In genomic region chr17:38568845-38569510, GRCh38 we compare ENCODE assay signal across 23 cellular contexts. TPM values are rescaled to one million over a fixed set of nuclear protein-coding genes. Genes with fewer than 3 reads are reported as not detected.
DNase-seq lines count a peak whose midpoint lies in the region; ATAC-seq and TF ChIP-seq lines count a peak whose summit lies in the region.
"Had no signal": no experiment of that assay in that cellular context is flagged by ENCODE, and none has a peak within 500 bp of the region (broad histone marks: within the 10 kb centered on the region; RNA-seq: fewer than 3 reads in every experiment).

No MANE protein-coding gene starts in this region.

- H3K4me3 Mint-ChIP-seq in brain (no peak overlapping the region), Calu3 (ENCODE audit: low read depth, unreplicated experiment) (no peak overlapping the region)
- H3K4me3 Mint-ChIP-seq: activated CD4-positive, alpha-beta memory T cell treated with anti-CD3 and anti-CD28 coated beads for 36 hours; activated naive CD4-positive, alpha-beta T cell treated with anti-CD3 and anti-CD28 coated beads for 36 hours; activated T-helper 1 cell treated with anti-CD3 and anti-CD28 coated beads, Interleukin-12 subunit alpha, Interleukin-12 subunit beta, Interleukin-2, Interleukin-4 antibody, amounts not matched to agents 30 ng/mL and 10 ng/mL and 1 ng/mL, durations not matched to agents 14 hours and 24 hours and 36 hours; dendritic cell treated with granulocyte-macrophage colony-stimulating factor and Interleukin-4, amounts not matched to agents 40 ng/mL and 50 ng/mL, for 4 days; T-helper 1 cell treated with Interleukin-12 subunit alpha and Interleukin-12 subunit beta and Interleukin-4 antibody, amounts not matched to agents 30 μg/mL and 1 μg/mL, for 36 hours had no signal

- DNase-seq in C1 segment of cervical spinal cord (lab: John Stamatoyannopoulos, UW) = peak in 12 of 14 donors; percentile 41 to 86 (median 64)
- DNase-seq in NCI-H2196 (lab: John Stamatoyannopoulos, UW; ENCODE audit: unreplicated experiment) = peak; percentile 15
- DNase-seq in medulla oblongata (ENCODE audit: extremely low spot score) = peak; percentile 88
- DNase-seq in Calu3 = no peak
- no peak for DNase-seq in GM13976 (ENCODE audit: low spot score)
- no peak for DNase-seq in NCI-H1436 treated with DMSO at 0.1 percent for 48 hours (lab: John Stamatoyannopoulos, UW)
- DNase-seq: activated CD4-positive, alpha-beta memory T cell treated with anti-CD3 and anti-CD28 coated beads for 36 hours; activated CD8-positive, alpha-beta memory T cell treated with anti-CD3 and anti-CD28 coated beads, Interleukin-2, amount 50 U/mL, for 4 hours; activated naive CD4-positive, alpha-beta T cell treated with anti-CD3 and anti-CD28 coated beads for 36 hours; BE2C; DMS79 treated with DMSO at 0.1 percent for 48 hours; foreskin keratinocyte; mesenchymal stem cell; NCI-H748 treated with DMSO at 0.1 percent for 48 hours; small intestine had no signal

- in situ Hi-C loops in GM13976 (cut with MboI; ENCODE audit: low sequenced_read_pairs, unreplicated experiment) = no loop called here

- no peaks in the 10 kb centered on the region for H3K36me3 Mint-ChIP-seq in brain
- H3K36me3 Mint-ChIP-seq in Calu3 (ENCODE audit: insufficient read depth, unreplicated experiment) = no peaks in the 10 kb centered on the region
- H3K36me3 Mint-ChIP-seq: activated CD4-positive, alpha-beta memory T cell treated with anti-CD3 and anti-CD28 coated beads for 36 hours had no signal

- CTCF ChIA-PET in Calu3 (lab: Charles Lee) = interaction anchor here (1.5 to 1.6 kb wide), 2 partner anchors 10 to 15 kb away, joined by 4 to 9 read pairs; no protein-coding TSS in a partner anchor

- TF ChIP-seq CTCF in brain (conservative IDR thresholded peaks at IDR 0.05) (no peak), Calu3 (IDR thresholded peaks at IDR 0.05; ENCODE audit: unreplicated experiment) (no peak), GM13976 (IDR thresholded peaks at IDR 0.05; ENCODE audit: borderline replicate concordance, control extremely low read depth, extremely low read depth, insufficient read depth, missing control alignments) (no peak)

- H3K27ac Mint-ChIP-seq in brain (peak overlapping the region in 4 of 5 experiments; percentile 15 to 74 (median 54)), Calu3 (ENCODE audit: unreplicated experiment) (no peak overlapping the region)
- H3K27ac Mint-ChIP-seq: activated CD4-positive, alpha-beta memory T cell treated with anti-CD3 and anti-CD28 coated beads for 36 hours; activated naive CD4-positive, alpha-beta T cell treated with anti-CD3 and anti-CD28 coated beads for 36 hours; activated T-helper 1 cell treated with anti-CD3 and anti-CD28 coated beads, Interleukin-12 subunit alpha, Interleukin-12 subunit beta, Interleukin-2, Interleukin-4 antibody, amounts not matched to agents 30 ng/mL and 10 ng/mL and 1 ng/mL, durations not matched to agents 14 hours and 24 hours and 36 hours; dendritic cell treated with granulocyte-macrophage colony-stimulating factor and Interleukin-4, amounts not matched to agents 40 ng/mL and 50 ng/mL, for 4 days; T-helper 1 cell treated with Interleukin-12 subunit alpha and Interleukin-12 subunit beta and Interleukin-4 antibody, amounts not matched to agents 30 μg/mL and 1 μg/mL, for 36 hours had no signal

- peaks cover 77% of the 10 kb centered on the region for H3K4me1 Mint-ChIP-seq in brain
- H3K4me1 Mint-ChIP-seq in Calu3 (ENCODE audit: low read depth, unreplicated experiment) = peaks cover 6% of the 10 kb centered on the region

- intact Hi-C loops in Calu3 (cut with micrococcal nuclease; ENCODE audit: unreplicated experiment) = no loop called here

- BruUV-seq in Calu3 (replicated peaks; lab: Mats Ljungman, UMichigan) = no TSS peak

- H3K9me3 Mint-ChIP-seq in brain = no peaks in the 10 kb centered on the region
- no peaks in the 10 kb centered on the region for H3K9me3 Mint-ChIP-seq in Calu3 (ENCODE audit: low read depth, unreplicated experiment)
- H3K9me3 Mint-ChIP-seq: activated CD4-positive, alpha-beta memory T cell treated with anti-CD3 and anti-CD28 coated beads for 36 hours; activated naive CD4-positive, alpha-beta T cell treated with anti-CD3 and anti-CD28 coated beads for 36 hours; activated T-helper 1 cell treated with anti-CD3 and anti-CD28 coated beads, Interleukin-12 subunit alpha, Interleukin-12 subunit beta, Interleukin-2, Interleukin-4 antibody, amounts not matched to agents 30 ng/mL and 10 ng/mL and 1 ng/mL, durations not matched to agents 14 hours and 24 hours and 36 hours; dendritic cell treated with granulocyte-macrophage colony-stimulating factor and Interleukin-4, amounts not matched to agents 40 ng/mL and 50 ng/mL, for 4 days; T-helper 1 cell treated with Interleukin-12 subunit alpha and Interleukin-12 subunit beta and Interleukin-4 antibody, amounts not matched to agents 30 μg/mL and 1 μg/mL, for 36 hours had no signal

- H3K27me3 Mint-ChIP-seq in brain (peaks cover 45% of the 10 kb centered on the region), Calu3 (ENCODE audit: unreplicated experiment) (peaks cover 100% of the 10 kb centered on the region)

- no peak for ATAC-seq in HG03442 (IDR thresholded peaks at IDR 0.05; ENCODE audit: unreplicated experiment)
- ATAC-seq: activated CD4-positive, CD25-positive, alpha-beta regulatory T cell treated with anti-CD3 and anti-CD28 coated beads, Interleukin-2, amount 50 U/mL, for 24 hours; foreskin keratinocyte; HCT116; left lobe of liver had no signal

RNA-seq across cellular contexts. Expression of gene SRCIN1, which starts 36.8 kb away (rescaled TPM):
- 42.9 TPM for polyA plus RNA-seq in brain (ENCODE audit: insufficient read depth, low read depth, low replicate concordance)
- total RNA-seq in Calu3 (2022) = 46.6 and 46.7 TPM in 2 replicates

Comparison
In these comparisons a context has a peak if more than half of its experiments do, and no peak if none do; other contexts are left out.
1. DNase-seq: peak in C1 segment of cervical spinal cord (12 of 14), NCI-H2196 (single experiment) and medulla oblongata (single experiment); none in Calu3 (single experiment), GM13976 (single experiment) and NCI-H1436 treated with DMSO at 0.1 percent for 48 hours (single experiment).